Comparison of ENCODE assay signal across 9 cellular contexts in the genomic region with DNA sequence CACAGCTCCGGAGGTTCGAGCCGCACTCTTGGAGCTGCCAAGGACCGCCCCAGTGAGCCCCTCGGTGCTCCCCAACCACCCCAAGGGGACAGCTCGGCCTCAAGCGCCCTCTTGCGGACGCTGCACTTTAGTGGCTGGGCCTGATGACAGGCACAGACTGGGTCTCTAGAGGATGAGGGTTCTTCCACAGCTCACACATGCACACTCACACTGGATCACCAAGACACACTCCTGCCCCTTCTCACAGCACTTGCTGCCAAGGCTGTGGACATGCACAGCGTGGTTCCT. TPM values are rescaled to one million over a fixed set of nuclear protein-coding genes. Genes with fewer than 3 reads are reported as not detected.
DNase-seq lines count a peak whose midpoint lies in the region; ATAC-seq, FAIRE-seq and TF ChIP-seq lines count a peak whose summit lies in the region.
"Had no signal": no experiment of that assay in that cellular context is flagged by ENCODE, and none has a peak within 500 bp of the region (broad histone marks: within the 10 kb centered on the region; RNA-seq: fewer than 3 reads in every experiment).

No MANE protein-coding gene starts in this region.

- H4K5ac ChIP-seq in IMR-90 (ENCODE audit: low read depth, low read length): no peak overlapping the region

- FAIRE-seq in HepG2 (lab: Jason Lieb, UNC): no peak
- FAIRE-seq: islet of Langerhans had no signal

- no peak overlapping the region for H3K56ac ChIP-seq in IMR-90 (ENCODE audit: extremely low read depth, insufficient read depth, low read length)

- no peak overlapping the region for H2BK20ac ChIP-seq in IMR-90 (ENCODE audit: low read depth, low read length)

- H2AK9ac ChIP-seq in IMR-90 (replicated peaks; ENCODE audit: low read depth, low read length, poor library complexity): no peak overlapping the region

- H3K27ac Mint-ChIP-seq in activated T-cell treated with anti-CD3 and anti-CD28 coated beads, Interleukin-2, amount 50 U/mL, for 72 hours: no peak overlapping the region

- no peaks in the 10 kb centered on the region for H3K36me3 Mint-ChIP-seq in activated T-cell treated with anti-CD3 and anti-CD28 coated beads, Interleukin-2, amount 50 U/mL, for 72 hours (ENCODE audit: insufficient read depth in 2 of 2)

- H3K4me3 ChIP-seq in IMR-90 (ENCODE audit: insufficient read depth, low read depth, low read length) (no peak overlapping the region), HepG2 (replicated peaks in 1 of 3; ENCODE audit: insufficient read depth in 1 of 3, low read depth in 2 of 3, low read length in 3 of 3) (no peak overlapping the region), ovary (no peak overlapping the region), gastroesophageal sphincter (no peak overlapping the region)

- H3K9me3 ChIP-seq in IMR-90 (ENCODE audit: control insufficient read depth, insufficient read depth, low read length) (no peaks in the 10 kb centered on the region), HepG2 (ENCODE audit: low read length) (no peaks in the 10 kb centered on the region), ovary (no peaks in the 10 kb centered on the region), gastroesophageal sphincter (no peaks in the 10 kb centered on the region)

- H3K9me1 ChIP-seq in IMR-90 (ENCODE audit: insufficient read depth, low read length): no peaks in the 10 kb centered on the region

- intact Hi-C loops in IMR-90 (cut with micrococcal nuclease) (loop anchor here (1.0 kb wide), 1 partner anchor 213 kb away; no protein-coding TSS in a partner anchor), HepG2 (cut with micrococcal nuclease; ENCODE audit: unreplicated experiment) (no loop called here), ovary (cut with DNase I) (no loop called here)

- H2BK5ac ChIP-seq in IMR-90 (ENCODE audit: low read depth, low read length, poor library complexity, severe bottlenecking): no peak overlapping the region

- dilution Hi-C loops in IMR-90 (cut with HindIII; ENCODE audit: low sequenced_read_pairs, unreplicated experiment): no loop called here

- H3K4me1 ChIP-seq in IMR-90 (ENCODE audit: control insufficient read depth, insufficient read depth, low read length) (no peaks in the 10 kb centered on the region), HepG2 (ENCODE audit: insufficient read depth, low read length) (no peaks in the 10 kb centered on the region), ovary (ENCODE audit: insufficient read depth) (peaks cover 1% of the 10 kb centered on the region), gastroesophageal sphincter (peaks cover 0 to 25% (median 4%) of the 10 kb centered on the region in 3 donors)

- no peak overlapping the region for H2BK120ac ChIP-seq in IMR-90 (ENCODE audit: low read depth, low read length)

- no peaks in the 10 kb centered on the region for H3K79me2 ChIP-seq in HepG2 (ENCODE audit: insufficient read depth, low read length)

- H3K27me3 Mint-ChIP-seq in activated T-cell treated with anti-CD3 and anti-CD28 coated beads, Interleukin-2, amount 50 U/mL, for 72 hours (ENCODE audit: low read depth): peaks cover 31% of the 10 kb centered on the region

- no peaks in the 10 kb centered on the region for H3K36me3 ChIP-seq in IMR-90 (ENCODE audit: control insufficient read depth, insufficient read depth, low read length)
- no peaks in the 10 kb centered on the region for H3K36me3 ChIP-seq in HepG2 (replicated peaks in 1 of 2; ENCODE audit: control insufficient read depth in 1 of 2, insufficient read depth in 2 of 2, low read length in 2 of 2)
- H3K36me3 ChIP-seq in ovary: no peaks in the 10 kb centered on the region
- H3K36me3 ChIP-seq in gastroesophageal sphincter: no peaks in the 10 kb centered on the region

- no peak overlapping the region for H3K27ac ChIP-seq in IMR-90 (ENCODE audit: insufficient read depth, low read length)
- no peak overlapping the region for H3K27ac ChIP-seq in HepG2 (ENCODE audit: extremely low read length, insufficient read depth, low read length)
- H3K27ac ChIP-seq in ovary: no peak overlapping the region
- H3K27ac ChIP-seq in gastroesophageal sphincter: no peak overlapping the region

- H3K4me3 Mint-ChIP-seq in activated T-cell treated with anti-CD3 and anti-CD28 coated beads, Interleukin-2, amount 50 U/mL, for 72 hours: no peak overlapping the region

- H4K20me1 ChIP-seq in IMR-90 (ENCODE audit: insufficient read depth, low read length): no peaks in the 10 kb centered on the region
- H4K20me1 ChIP-seq in HepG2 (ENCODE audit: insufficient read depth, low read length): no peaks in the 10 kb centered on the region

- POLR2A ChIA-PET in IMR-90 (lab: Charles Lee; ENCODE audit: unreplicated experiment) (no interaction called here), HepG2 (lab: Yijun Ruan, JAX) (no interaction called here)

- no peak for TF ChIP-seq EP300 in HepG2 (IDR thresholded peaks at IDR 0.05; ENCODE audit: low read depth in 2 of 2, low read length in 2 of 2)
- no peak for TF ChIP-seq EP300 in HepG2 (CRISPR knock-in tag; IDR thresholded peaks at IDR 0.05; ENCODE audit: borderline replicate concordance)
- no peak for TF ChIP-seq EP300 in ovary (IDR thresholded peaks at IDR 0.05)
- no peak for TF ChIP-seq EP300 in gastroesophageal sphincter (IDR thresholded peaks at IDR 0.05)

- H3K4me1 Mint-ChIP-seq in activated T-cell treated with anti-CD3 and anti-CD28 coated beads, Interleukin-2, amount 50 U/mL, for 72 hours (ENCODE audit: low read depth): no peaks in the 10 kb centered on the region

- H2BK15ac ChIP-seq in IMR-90 (ENCODE audit: low read depth, low read length): no peak overlapping the region

- no peak for TF ChIP-seq POLR2A in IMR-90 (IDR thresholded peaks at IDR 0.05; ENCODE audit: low read depth, low read length)
- TF ChIP-seq POLR2A in HepG2 (IDR thresholded peaks at IDR 0.05; ENCODE audit: insufficient read depth in 1 of 2, low read depth in 2 of 2, low read length in 2 of 2): no peak
- no peak for TF ChIP-seq POLR2A in ovary (IDR thresholded peaks at IDR 0.05)
- no peak for TF ChIP-seq POLR2A in gastroesophageal sphincter (IDR thresholded peaks at IDR 0.05)

- no peak overlapping the region for H3K9ac ChIP-seq in IMR-90 (ENCODE audit: low read depth, low read length)
- H3K9ac ChIP-seq in HepG2 (ENCODE audit: insufficient read depth, low read depth, low read length): no peak overlapping the region

- H2AK5ac ChIP-seq in IMR-90 (ENCODE audit: low read depth, low read length): no peak overlapping the region

- no peak overlapping the region for H3K18ac ChIP-seq in IMR-90 (ENCODE audit: low read depth, low read length)

- H4K8ac ChIP-seq in IMR-90 (ENCODE audit: low read depth in 2 of 2, low read length in 2 of 2): no peak overlapping the region

- H3K14ac ChIP-seq in IMR-90 (replicated peaks; ENCODE audit: low read depth, low read length): no peak overlapping the region

- H4K91ac ChIP-seq in IMR-90 (ENCODE audit: insufficient read depth, low read depth, low read length): no peak overlapping the region

- H3K27me3 ChIP-seq in IMR-90 (ENCODE audit: control insufficient read depth, insufficient read depth, low read length) (peaks cover 46% of the 10 kb centered on the region), HepG2 (ENCODE audit: control insufficient read depth in 1 of 2, insufficient read depth in 2 of 2, low read length in 2 of 2) (peaks cover 4 to 34% of the 10 kb centered on the region in 2 experiments; a peak in 4 of 5 replicates), ovary (no peaks in the 10 kb centered on the region), gastroesophageal sphincter (peaks cover 96% of the 10 kb centered on the region)

- in situ Hi-C loops in IMR-90 (cut with MboI; ENCODE audit: low sequenced_read_pairs): no loop called here
- in situ Hi-C loops in HepG2 (cut with HindIII; ENCODE audit: extremely low pct_ligation_motif_present, low pct_unique_long_range_greater_than_20kb): no loop called here

- BruUV-seq in IMR-90 (replicated peaks; lab: Mats Ljungman, UMichigan) (no TSS peak), HepG2 (replicated peaks; lab: Mats Ljungman, UMichigan) (no TSS peak)

- H2AFZ ChIP-seq in IMR-90 (replicated peaks; ENCODE audit: low read length, poor library complexity) (no peak overlapping the region), HepG2 (ENCODE audit: low read length) (no peak overlapping the region)

- H3K9me3 Mint-ChIP-seq in activated T-cell treated with anti-CD3 and anti-CD28 coated beads, Interleukin-2, amount 50 U/mL, for 72 hours: no peaks in the 10 kb centered on the region

- no peak overlapping the region for H3K23ac ChIP-seq in IMR-90 (ENCODE audit: low read depth, low read length)

- TF ChIP-seq CTCF in IMR-90 (conservative IDR thresholded peaks at IDR 0.05; ENCODE audit: low read depth, low read length) (peak; percentile 38), HepG2 (CRISPR knock-in tag; IDR thresholded peaks at IDR 0.05) (peak; percentile 76), ovary (IDR thresholded peaks at IDR 0.05) (no peak), gastroesophageal sphincter (IDR thresholded peaks at IDR 0.05) (peak in 1 of 4 experiments; percentile 34)

- CTCF ChIA-PET in IMR-90 (lab: Yijun Ruan, JAX): interaction anchor here (1.3 kb wide), 1 partner anchor 203 kb away, joined by 3 read pairs; no protein-coding TSS in a partner anchor
- CTCF ChIA-PET in HepG2 (lab: Yijun Ruan, JAX; ENCODE audit: low intra/inter-chr PET ratio, low total read pairs): interaction anchor here (1.8 kb wide), 1 partner anchor 212 kb away, joined by 7 read pairs; no protein-coding TSS in a partner anchor

- H3K4ac ChIP-seq in IMR-90 (ENCODE audit: low read depth, low read length): no peak overlapping the region

- 0% methylated on average over 1 of the region's 10 CpGs; no CpG with 5 or more reads in 1 of the 2 experiments for WGBS in IMR-90 (ENCODE audit: extremely low coverage in 2 of 2, insufficient read length in 1 of 2), 2 experiments
- WGBS in HepG2 (ENCODE audit: low lambda C conversion rate): 0% methylated on average over 1 of the region's 10 CpGs
- 18 to 26% (median 19%) methylated on average over 10 of the region's 10 CpGs for WGBS in ovary, 3 donors
- WGBS in gastroesophageal sphincter (ENCODE audit: low coverage in 1 of 2), 2 donors: no CpG with 5 or more reads among the region's 10 CpGs

- TF ChIP-seq RAD21 in IMR-90 (IDR thresholded peaks at IDR 0.05; ENCODE audit: low read length) (peak; percentile 22; the same call in 1 of the 2 replicates), HepG2 (CRISPR knock-in tag; IDR thresholded peaks at IDR 0.05) (no peak)

- no peaks in the 10 kb centered on the region for H3K79me1 ChIP-seq in IMR-90 (ENCODE audit: low read depth in 1 of 2, low read length in 2 of 2)

- H3K4me2 ChIP-seq in IMR-90 (ENCODE audit: low read depth, low read length) (no peak overlapping the region), HepG2 (ENCODE audit: low read depth, low read length) (no peak overlapping the region)

- ATAC-seq in IMR-90 (ENCODE audit: low read depth): no peak
- peak in 1 of 2 donors; percentile 27 for ATAC-seq in activated T-cell treated with anti-CD3 and anti-CD28 coated beads, Interleukin-2, amount 50 U/mL, for 72 hours (replicated peaks in 1 of 2)
- ATAC-seq in HepG2: peak; percentile 74
- ATAC-seq in gastroesophageal sphincter: no peak
- ATAC-seq in HG03354 (IDR thresholded peaks at IDR 0.05; ENCODE audit: poor library complexity, severe bottlenecking, unreplicated experiment): no peak

- DNase-seq in ELF-1 (ENCODE audit: low read depth, low spot score) (peak; percentile 43), IMR-90 (no peak), HepG2 (ENCODE audit: low spot score) (no peak), ovary (no peak), middle frontal gyrus (ENCODE audit: extremely low spot score, low spot score) (no peak)
- peak; percentile 29 to 50 for DNase-seq in activated T-cell treated with anti-CD3 and anti-CD28 coated beads, Interleukin-2, amount 50 U/mL, for 72 hours

RNA-seq across cellular contexts. Expression of a gene that starts 2.1 kb away (rescaled TPM):
- total RNA-seq in IMR-90 (2012; rRNA removed): 0.18 and 0.28 TPM in 2 replicates
- 0.10 and 0.26 TPM in 2 replicates for polyA plus RNA-seq in IMR-90 (2012; rRNA removed)
- 0.08 and 0.24 TPM in 2 replicates for polyA plus RNA-seq in IMR-90 (2012; cell fraction: cytosol; rRNA removed)
- 0.14 and 0.25 TPM in 2 replicates for polyA plus RNA-seq in IMR-90 (2012; cell fraction: nucleus; rRNA removed; ENCODE audit: low replicate concordance)
- total RNA-seq in activated T-cell treated with anti-CD3 and anti-CD28 coated beads, Interleukin-2, amount 50 U/mL, for 72 hours: under 1 TPM; 0.29 to 0.67 TPM
- 0.02 TPM in 1 of 2 replicates, not detected in the other for total RNA-seq in HepG2 (2016; rRNA removed; fragmentation: Illumina TruSeq; extraction: Trizol)
- not detected in 2 replicates for total RNA-seq in HepG2 (2016; cell fraction: cytosol; rRNA removed; fragmentation: Illumina TruSeq; extraction: Trizol; ENCODE audit: low read depth)
- not detected in 2 replicates for total RNA-seq in HepG2 (2016; cell fraction: insoluble cytoplasmic fraction; rRNA removed; fragmentation: Illumina TruSeq; extraction: Trizol)
- total RNA-seq in HepG2 (2016; cell fraction: membrane; rRNA removed; fragmentation: Illumina TruSeq; extraction: Trizol): not detected in 2 replicates
- total RNA-seq in HepG2 (2016; cell fraction: nucleus; rRNA removed; fragmentation: Illumina TruSeq; extraction: Trizol): not detected in 2 replicates
- not detected in 2 replicates for polyA plus RNA-seq in HepG2 (2011; rRNA removed)
- polyA plus RNA-seq in HepG2 (2011; cell fraction: cytosol; rRNA removed): not detected in 2 replicates
- polyA plus RNA-seq in HepG2 (2011; cell fraction: nucleus; rRNA removed): not detected in 2 replicates
- polyA plus RNA-seq in HepG2 (2012): 0.03 TPM in 1 of 2 replicates, not detected in the other
- not detected in 2 replicates for polyA plus RNA-seq in HepG2 (2016; cell fraction: cytosol; fragmentation: Illumina TruSeq; extraction: Trizol; ENCODE audit: low read depth)
- polyA plus RNA-seq in HepG2 (2016; cell fraction: insoluble cytoplasmic fraction; fragmentation: Illumina TruSeq; extraction: Trizol; ENCODE audit: low read depth): not detected in 2 replicates
- not detected in 2 replicates for polyA plus RNA-seq in HepG2 (2016; cell fraction: membrane; fragmentation: Illumina TruSeq; extraction: Trizol; ENCODE audit: low read depth)
- polyA plus RNA-seq in HepG2 (2016; cell fraction: nucleus; fragmentation: Illumina TruSeq; extraction: Trizol; ENCODE audit: insufficient read depth, low read depth): not detected in 2 replicates
- polyA minus RNA-seq in HepG2 (2011; rRNA and poly(A)+ RNA removed; ENCODE audit: low replicate concordance): 0.04 TPM in 1 of 2 replicates, not detected in the other
- not detected in 2 replicates for polyA minus RNA-seq in HepG2 (2011; cell fraction: cytosol; rRNA and poly(A)+ RNA removed)
- polyA minus RNA-seq in HepG2 (2011; cell fraction: nucleus; rRNA and poly(A)+ RNA removed): not detected in 2 replicates
- total RNA-seq in ovary: 1 to 10 TPM in 2 of 7 donors, under 1 TPM in 5; 0.12 to 1.6 (median 0.92) TPM
- under 1 TPM; 0.38 to 0.75 TPM for polyA plus RNA-seq in ovary
- 1 to 10 TPM; 1.4 to 3.9 (median 1.8) TPM for total RNA-seq in gastroesophageal sphincter

RNA-seq across cellular contexts. Expression of a gene that starts 59.3 kb away (rescaled TPM):
- 6.5 and 11.4 TPM in 2 replicates for total RNA-seq in IMR-90 (2012; rRNA removed)
- 11.7 and 13.1 TPM in 2 replicates for polyA plus RNA-seq in IMR-90 (2012; rRNA removed)
- 1.4 and 5.2 TPM in 2 replicates for polyA plus RNA-seq in IMR-90 (2012; cell fraction: cytosol; rRNA removed)
- polyA plus RNA-seq in IMR-90 (2012; cell fraction: nucleus; rRNA removed; ENCODE audit: low replicate concordance): 1.8 and 19.5 TPM in 2 replicates
- total RNA-seq in activated T-cell treated with anti-CD3 and anti-CD28 coated beads, Interleukin-2, amount 50 U/mL, for 72 hours: 10 to 100 TPM; 51.3 to 55.2 TPM
- total RNA-seq in HepG2 (2016; rRNA removed; fragmentation: Illumina TruSeq; extraction: Trizol): 3.3 and 3.6 TPM in 2 replicates
- total RNA-seq in HepG2 (2016; cell fraction: cytosol; rRNA removed; fragmentation: Illumina TruSeq; extraction: Trizol; ENCODE audit: low read depth): 9.3 and 11.5 TPM in 2 replicates
- 3.5 and 3.7 TPM in 2 replicates for total RNA-seq in HepG2 (2016; cell fraction: insoluble cytoplasmic fraction; rRNA removed; fragmentation: Illumina TruSeq; extraction: Trizol)
- total RNA-seq in HepG2 (2016; cell fraction: membrane; rRNA removed; fragmentation: Illumina TruSeq; extraction: Trizol): 9.4 and 11.4 TPM in 2 replicates
- total RNA-seq in HepG2 (2016; cell fraction: nucleus; rRNA removed; fragmentation: Illumina TruSeq; extraction: Trizol): 4.3 and 4.5 TPM in 2 replicates
- polyA plus RNA-seq in HepG2 (2011; rRNA removed): 7.1 and 8.2 TPM in 2 replicates
- 3.4 and 6.9 TPM in 2 replicates for polyA plus RNA-seq in HepG2 (2011; cell fraction: cytosol; rRNA removed)
- 5.3 and 8.7 TPM in 2 replicates for polyA plus RNA-seq in HepG2 (2011; cell fraction: nucleus; rRNA removed)
- polyA plus RNA-seq in HepG2 (2012): 5.8 and 10.3 TPM in 2 replicates
- polyA plus RNA-seq in HepG2 (2016; cell fraction: cytosol; fragmentation: Illumina TruSeq; extraction: Trizol; ENCODE audit: low read depth): 1.3 and 1.5 TPM in 2 replicates
- 5.7 TPM in 2 replicates for polyA plus RNA-seq in HepG2 (2016; cell fraction: insoluble cytoplasmic fraction; fragmentation: Illumina TruSeq; extraction: Trizol; ENCODE audit: low read depth)
- 3.9 and 4.4 TPM in 2 replicates for polyA plus RNA-seq in HepG2 (2016; cell fraction: membrane; fragmentation: Illumina TruSeq; extraction: Trizol; ENCODE audit: low read depth)
- polyA plus RNA-seq in HepG2 (2016; cell fraction: nucleus; fragmentation: Illumina TruSeq; extraction: Trizol; ENCODE audit: insufficient read depth, low read depth): 10.6 and 11.0 TPM in 2 replicates
- 3.1 and 4.4 TPM in 2 replicates for polyA minus RNA-seq in HepG2 (2011; rRNA and poly(A)+ RNA removed; ENCODE audit: low replicate concordance)
- polyA minus RNA-seq in HepG2 (2011; cell fraction: cytosol; rRNA and poly(A)+ RNA removed): 5.9 and 8.1 TPM in 2 replicates
- polyA minus RNA-seq in HepG2 (2011; cell fraction: nucleus; rRNA and poly(A)+ RNA removed): 8.2 and 10.3 TPM in 2 replicates
- total RNA-seq in ovary: 10 to 100 TPM; 17.0 to 27.2 (median 22.3) TPM
- 10 to 100 TPM; 14.8 to 21.8 TPM for polyA plus RNA-seq in ovary
- total RNA-seq in gastroesophageal sphincter: 10 to 100 TPM; 28.4 to 37.4 (median 32.7) TPM

Comparison
In these comparisons a context has a peak if more than half of its experiments do, and no peak if none do; other contexts are left out.
1. DNase-seq: peak in ELF-1 (single experiment) and activated T-cell treated with anti-CD3 and anti-CD28 coated beads, Interleukin-2, amount 50 U/mL, for 72 hours (2 of 2); none in IMR-90 (single experiment), HepG2 (single experiment), ovary (0 of 5) and middle frontal gyrus (single experiment).
2. CTCF ChIP-seq: peak in IMR-90 (single experiment) and HepG2 (single experiment); none in ovary (0 of 3).